Comparison of ENCODE assay signal across 29 cellular contexts in the genomic region with DNA sequence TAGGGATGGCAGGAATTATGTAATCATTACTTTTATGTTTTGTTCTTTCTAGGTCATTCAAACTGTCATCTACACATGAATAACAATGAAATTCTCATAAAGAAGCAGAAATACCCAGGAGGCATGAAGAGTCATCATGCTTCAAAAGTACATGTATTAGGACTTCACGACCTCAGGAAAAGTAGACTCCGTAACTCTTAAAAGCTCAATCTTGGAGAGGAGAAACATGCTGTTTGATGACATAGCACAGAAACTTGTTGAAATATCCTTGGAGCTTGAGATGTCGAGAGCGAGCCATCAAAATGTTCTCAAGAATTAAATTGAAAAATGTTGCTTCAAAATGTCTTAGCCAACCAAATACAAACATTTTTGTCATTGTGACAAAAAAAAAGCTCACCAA. TPM values are rescaled to one million over a fixed set of nuclear protein-coding genes. Genes with fewer than 3 reads are reported as not detected.
"Had no signal": no experiment of that assay in that cellular context is flagged by ENCODE, and none has a peak within 500 bp of the region (broad histone marks: within the 10 kb centered on the region; RNA-seq: fewer than 3 reads in every experiment).

No MANE protein-coding gene starts in this region.

- ATAC-seq: activated CD4-positive, CD25-positive, alpha-beta regulatory T cell treated with anti-CD3 and anti-CD28 coated beads, Interleukin-2, amount 50 U/mL, for 24 hours; left lobe of liver; mucosa of descending colon; natural killer cell treated with Interleukin-12 subunit alpha and Interleukin-12 subunit beta and Interleukin-15 and Interleukin-18, amount 100 ng/mL, for 72 hours; right lobe of liver; stimulated activated naive CD8-positive, alpha-beta T cell treated with anti-CD3 and anti-CD28 coated beads, Interleukin-15, Interleukin-2, amounts not matched to agents 100 U/mL and 50 U/mL, for 24 hours; T-helper 17 cell had no signal

- DNase-seq: activated CD4-positive, alpha-beta memory T cell treated with anti-CD3 and anti-CD28 coated beads for 36 hours; activated CD4-positive, alpha-beta T cell treated with anti-CD3 and anti-CD28 coated beads for 48 hours; activated CD8-positive, alpha-beta memory T cell treated with anti-CD3 and anti-CD28 coated beads, Interleukin-2, amount 50 U/mL, for 4 hours; activated effector memory CD4-positive, alpha-beta T cell treated with anti-CD3 and anti-CD28 coated beads, Interleukin-2, amount 50 U/mL, for 16 hours; activated naive CD4-positive, alpha-beta T cell treated with anti-CD3 and anti-CD28 coated beads for 36 hours; activated naive CD8-positive, alpha-beta T cell treated with anti-CD3 and anti-CD28 coated beads for 36 hours; activated T-cell treated with anti-CD3 and anti-CD28 coated beads, Interleukin-2, amount 50 U/mL, for 1 hour; central memory CD4-positive, alpha-beta T cell; endodermal cell; gastrocnemius medialis; head of caudate nucleus; hippocampal formation; immature natural killer cell; mucosa of descending colon; right lobe of liver; stimulated activated CD4-positive, alpha-beta T cell treated with anti-CD3 and anti-CD28 coated beads, Interleukin-4, amount 100 ng/mL, for 1 hour; stimulated activated naive CD8-positive, alpha-beta T cell treated with anti-CD3 and anti-CD28 coated beads, Interleukin-15, Interleukin-2, amounts not matched to agents 100 U/mL and 50 U/mL, for 24 hours; T-helper 17 cell; T1000; testis; trophoblast cell; WERI-Rb-1 had no signal

- H3K4me3 ChIP-seq: ascending aorta, esophagus muscularis mucosa, gastrocnemius medialis, lung, mucosa of descending colon, right lobe of liver, testis had no signal

- H3K9me3 ChIP-seq: ascending aorta, esophagus muscularis mucosa, gastrocnemius medialis, mucosa of descending colon, right lobe of liver, testis had no signal

- H3K27me3 ChIP-seq: ascending aorta, esophagus muscularis mucosa, gastrocnemius medialis, right lobe of liver, testis had no signal

- H3K36me3 ChIP-seq: ascending aorta, esophagus muscularis mucosa, gastrocnemius medialis, right lobe of liver, WERI-Rb-1 had no signal

- H3K4me1 ChIP-seq: ascending aorta, esophagus muscularis mucosa, gastrocnemius medialis, right lobe of liver had no signal

- H3K27ac ChIP-seq: ascending aorta, esophagus muscularis mucosa, gastrocnemius medialis, right lobe of liver, testis, WERI-Rb-1 had no signal

RNA-seq across cellular contexts. Expression of a gene that starts 28.3 kb away (rescaled TPM):
- total RNA-seq: myocyte had no signal
